In genomic region chr19:49442793-49443365, GRCh38 we compare ENCODE assay signal across 8 cellular contexts. TPM values are rescaled to one million over a fixed set of nuclear protein-coding genes. Genes with fewer than 3 reads are reported as not detected.
DNase-seq lines count a peak whose midpoint lies in the region; ATAC-seq and TF ChIP-seq lines count a peak whose summit lies in the region.

No MANE protein-coding gene starts in this region.

- peak overlapping the region; percentile 73 for H3K4me3 Mint-ChIP-seq in activated CD4-positive, alpha-beta T cell treated with anti-CD3 and anti-CD28 coated beads for 36 hours
- peak overlapping the region; percentile 78 for H3K4me3 Mint-ChIP-seq in activated CD8-positive, alpha-beta memory T cell treated with anti-CD3 and anti-CD28 coated beads, Interleukin-2, amount 10 ng/mL, durations not matched to agents 7 days and 5 days

- peak; percentile 13 for ATAC-seq in activated CD4-positive, alpha-beta T cell treated with anti-CD3 and anti-CD28 coated beads for 36 hours
- ATAC-seq in HG03045 (IDR thresholded peaks at IDR 0.05; ENCODE audit: unreplicated experiment): peak; percentile 18
- ATAC-seq in activated CD8-positive, alpha-beta memory T cell treated with anti-CD3 and anti-CD28 coated beads, Interleukin-2, amount 10 ng/mL, durations not matched to agents 7 days and 5 days: peak; percentile 50
- ATAC-seq in esophagus mucosa: peak; percentile 69

- H3K4me3 ChIP-seq in muscle layer of duodenum (ENCODE audit: low read depth in 1 of 2, low read length in 2 of 2) (peak overlapping the region; percentile 56 to 68), thyroid gland (replicated peaks in 1 of 3) (peak overlapping the region; percentile 20 to 57 (median 51))

- TF ChIP-seq CTCF in thyroid gland (IDR thresholded peaks at IDR 0.05): no peak

- H3K9me3 ChIP-seq in muscle layer of duodenum (ENCODE audit: control insufficient read depth in 1 of 2, low read length in 2 of 2): no peaks in the 10 kb centered on the region
- H3K9me3 ChIP-seq in thyroid gland: no peaks in the 10 kb centered on the region

- H3K27me3 ChIP-seq in muscle layer of duodenum (ENCODE audit: low read depth, low read length) (peaks cover 36% of the 10 kb centered on the region), thyroid gland (peaks cover 6% of the 10 kb centered on the region)

- H3K4me1 ChIP-seq in muscle layer of duodenum (ENCODE audit: control insufficient read depth in 1 of 2, insufficient read depth in 2 of 2, low read length in 2 of 2) (peaks cover 3 to 23% of the 10 kb centered on the region in 2 donors), thyroid gland (peaks cover 0 to 7% of the 10 kb centered on the region in 2 donors)

- peaks cover 28% of the 10 kb centered on the region for H3K4me1 Mint-ChIP-seq in activated CD4-positive, alpha-beta T cell treated with anti-CD3 and anti-CD28 coated beads for 36 hours
- H3K4me1 Mint-ChIP-seq in activated CD8-positive, alpha-beta memory T cell treated with anti-CD3 and anti-CD28 coated beads, Interleukin-2, amount 10 ng/mL, durations not matched to agents 7 days and 5 days: peaks cover 45% of the 10 kb centered on the region

- peak in 1 of 2 donors; percentile 35 for TF ChIP-seq POLR2A in thyroid gland (IDR thresholded peaks at IDR 0.05)

- CTCF ChIA-PET in activated CD4-positive, alpha-beta T cell treated with anti-CD3 and anti-CD28 coated beads for 36 hours (lab: Charles Lee): interaction anchor here (0.7 to 1.9 kb wide), 4 partner anchors 13 to 51 kb away, joined by 3 to 5 read pairs (median 4); no protein-coding TSS in a partner anchor
- CTCF ChIA-PET in activated CD8-positive, alpha-beta memory T cell treated with anti-CD3 and anti-CD28 coated beads, Interleukin-2, amount 10 ng/mL, durations not matched to agents 7 days and 5 days (lab: Charles Lee): interaction anchor here (0.6 to 2.6 kb wide), 17 partner anchors 9 to 222 kb away, joined by 3 to 31 read pairs (median 4); partner anchors contain the start of gene PIH1D1

- H3K27me3 Mint-ChIP-seq in activated CD4-positive, alpha-beta T cell treated with anti-CD3 and anti-CD28 coated beads for 36 hours: peaks cover 43% of the 10 kb centered on the region
- H3K27me3 Mint-ChIP-seq in activated CD8-positive, alpha-beta memory T cell treated with anti-CD3 and anti-CD28 coated beads, Interleukin-2, amount 10 ng/mL, durations not matched to agents 7 days and 5 days: peaks cover 42% of the 10 kb centered on the region

- intact Hi-C loops in activated CD4-positive, alpha-beta T cell treated with anti-CD3 and anti-CD28 coated beads for 36 hours (cut with DNase I, micrococcal nuclease): loop anchor here (1.0 to 5.0 kb wide), 17 partner anchors 8 to 704 kb away; partner anchors contain the start of genes FLT3LG (in 2 of the 2), PIH1D1 (in 2 of the 2), C19orf73 (in 1 of the 2) and DKKL1 (in 1 of the 2)
- intact Hi-C loops in thyroid gland (cut with DNase I): loop anchor here (2.0 kb wide), 1 partner anchor 50 kb away; no protein-coding TSS in a partner anchor

- H3K27ac ChIP-seq in muscle layer of duodenum (ENCODE audit: low read length) (no peak overlapping the region), thyroid gland (peak overlapping the region in 2 of 3 donors; percentile 69 to 79)

- H3K36me3 ChIP-seq in muscle layer of duodenum (ENCODE audit: control insufficient read depth in 1 of 2, insufficient read depth in 2 of 2, low read length in 2 of 2) (peaks cover 3 to 10% of the 10 kb centered on the region in 2 donors), thyroid gland (no peaks in the 10 kb centered on the region)

- peaks cover 12% of the 10 kb centered on the region for H3K36me3 Mint-ChIP-seq in activated CD4-positive, alpha-beta T cell treated with anti-CD3 and anti-CD28 coated beads for 36 hours (ENCODE audit: low read depth)
- peaks cover 6% of the 10 kb centered on the region for H3K36me3 Mint-ChIP-seq in activated CD8-positive, alpha-beta memory T cell treated with anti-CD3 and anti-CD28 coated beads, Interleukin-2, amount 10 ng/mL, durations not matched to agents 7 days and 5 days

- POLR2A ChIA-PET in activated CD4-positive, alpha-beta T cell treated with anti-CD3 and anti-CD28 coated beads for 36 hours (lab: Charles Lee): interaction anchor here (0.5 kb wide), 1 partner anchor 584 kb away, joined by 4 read pairs; no protein-coding TSS in a partner anchor

- H3K27ac Mint-ChIP-seq in activated CD4-positive, alpha-beta T cell treated with anti-CD3 and anti-CD28 coated beads for 36 hours: no peak overlapping the region
- H3K27ac Mint-ChIP-seq in activated CD8-positive, alpha-beta memory T cell treated with anti-CD3 and anti-CD28 coated beads, Interleukin-2, amount 10 ng/mL, durations not matched to agents 7 days and 5 days: peak overlapping the region; percentile 80

- no peaks in the 10 kb centered on the region for H3K9me3 Mint-ChIP-seq in activated CD4-positive, alpha-beta T cell treated with anti-CD3 and anti-CD28 coated beads for 36 hours (ENCODE audit: low read depth)
- no peaks in the 10 kb centered on the region for H3K9me3 Mint-ChIP-seq in activated CD8-positive, alpha-beta memory T cell treated with anti-CD3 and anti-CD28 coated beads, Interleukin-2, amount 10 ng/mL, durations not matched to agents 7 days and 5 days (ENCODE audit: low read depth)

- WGBS in thyroid gland, 2 donors: 1 to 3% methylated on average over 12 to 32 of the region's 41 CpGs

- peak; percentile 84 for DNase-seq in activated CD4-positive, alpha-beta T cell treated with anti-CD3 and anti-CD28 coated beads for 36 hours
- DNase-seq in activated CD4-positive, alpha-beta T cell treated with anti-CD3 and anti-CD28 coated beads for 1 hour: no peak
- DNase-seq in NCI-H510A treated with DMSO at 0.1 percent for 48 hours (lab: John Stamatoyannopoulos, UW) (peak; percentile 37), thyroid gland (peak; percentile 90 to 91)
- peak; percentile 86 for DNase-seq in activated CD8-positive, alpha-beta memory T cell treated with anti-CD3 and anti-CD28 coated beads, Interleukin-2, amount 10 ng/mL, durations not matched to agents 7 days and 5 days

RNA-seq across cellular contexts. Expression of gene SLC17A7, which starts 1.6 kb away (rescaled TPM):
- total RNA-seq in activated CD4-positive, alpha-beta T cell treated with anti-CD3 and anti-CD28 coated beads for 36 hours: under 1 TPM; 0.07 to 0.14 TPM
- under 1 TPM; 0.19 to 0.55 TPM for total RNA-seq in activated CD8-positive, alpha-beta memory T cell treated with anti-CD3 and anti-CD28 coated beads, Interleukin-2, amount 10 ng/mL, durations not matched to agents 7 days and 5 days
- total RNA-seq in esophagus mucosa (not detected), thyroid gland (1 to 10 TPM in 3 of 4 donors, under 1 TPM in 1; 0.73 to 1.5 (median 1.3) TPM)

RNA-seq across cellular contexts. Expression of gene PIH1D1, which starts 8.7 kb away (rescaled TPM):
- total RNA-seq in activated CD4-positive, alpha-beta T cell treated with anti-CD3 and anti-CD28 coated beads for 36 hours: 100 to 1,000 TPM; 117 to 138 TPM
- total RNA-seq in activated CD8-positive, alpha-beta memory T cell treated with anti-CD3 and anti-CD28 coated beads, Interleukin-2, amount 10 ng/mL, durations not matched to agents 7 days and 5 days: 100 to 1,000 TPM; 148 to 158 TPM
- total RNA-seq in esophagus mucosa (53.6 TPM), thyroid gland (100 to 1,000 TPM in 2 of 4 donors, 10 to 100 TPM in 2; 69.7 to 125 (median 99.8) TPM)

RNA-seq across cellular contexts. Expression of gene ALDH16A1, which starts 10.1 kb away (rescaled TPM):
- total RNA-seq in activated CD4-positive, alpha-beta T cell treated with anti-CD3 and anti-CD28 coated beads for 36 hours: 10 to 100 TPM; 26.8 to 33.3 TPM
- total RNA-seq in activated CD8-positive, alpha-beta memory T cell treated with anti-CD3 and anti-CD28 coated beads, Interleukin-2, amount 10 ng/mL, durations not matched to agents 7 days and 5 days: 10 to 100 TPM; 37.2 to 45.2 TPM
- total RNA-seq in esophagus mucosa: 27.2 TPM
- total RNA-seq in thyroid gland: 10 to 100 TPM; 32.5 to 39.5 (median 34.2) TPM

RNA-seq across cellular contexts. Expression of gene GFY, which starts 17.7 kb away (rescaled TPM):
- total RNA-seq in activated CD4-positive, alpha-beta T cell treated with anti-CD3 and anti-CD28 coated beads for 36 hours: not detected
- total RNA-seq in activated CD8-positive, alpha-beta memory T cell treated with anti-CD3 and anti-CD28 coated beads, Interleukin-2, amount 10 ng/mL, durations not matched to agents 7 days and 5 days: not detected
- total RNA-seq in esophagus mucosa: not detected
- not detected for total RNA-seq in thyroid gland

RNA-seq across cellular contexts. Expression of gene PTH2, which starts 19.6 kb away (rescaled TPM):
- total RNA-seq in activated CD4-positive, alpha-beta T cell treated with anti-CD3 and anti-CD28 coated beads for 36 hours: not detected
- total RNA-seq in activated CD8-positive, alpha-beta memory T cell treated with anti-CD3 and anti-CD28 coated beads, Interleukin-2, amount 10 ng/mL, durations not matched to agents 7 days and 5 days: not detected
- total RNA-seq in esophagus mucosa (not detected), thyroid gland (not detected)

Comparison
In these comparisons a context has a peak if more than half of its experiments do, and no peak if none do; other contexts are left out.
1. ATAC-seq: peak in every context shown above with its lines; median percentile 69 in esophagus mucosa; 50 in activated CD8-positive, alpha-beta memory T cell treated with anti-CD3 and anti-CD28 coated beads, Interleukin-2, amount 10 ng/mL, durations not matched to agents 7 days and 5 days; 18 in HG03045; 13 in activated CD4-positive, alpha-beta T cell treated with anti-CD3 and anti-CD28 coated beads for 36 hours.